ENCODE assay signal across 1 cellular context in genomic region chr9:125143377-125144090, GRCh38.
TF ChIP-seq lines count a peak whose summit lies in the region.

Gene SCAI, minus strand, starts transcription at chr9:125143528. Its CDS starts 91 bp downstream, at chr9:125143437.

TF ChIP-seq in GM12878, 131 proteins besides CTCF, POLR2A, EP300 and RAD21 (continued from another document):
- TF ChIP-seq ZNF687 (IDR thresholded peaks at IDR 0.05), result no peak
- TF ChIP-seq BACH1 (IDR thresholded peaks at IDR 0.05; ENCODE audit: borderline replicate concordance), result no peak; the same call in 1 of the 2 replicates
- peak; percentile 55; the same call in 1 of the 2 replicates for TF ChIP-seq MXI1 (IDR thresholded peaks at IDR 0.05; ENCODE audit: low read depth, low read length)
